ENCODE assay signal across 8 cellular contexts in genomic region chr1:110916669-110917306, GRCh38. TPM values are rescaled to one million over a fixed set of nuclear protein-coding genes. Genes with fewer than 3 reads are reported as not detected.
DNase-seq lines count a peak whose midpoint lies in the region; ATAC-seq and TF ChIP-seq lines count a peak whose summit lies in the region.

No MANE protein-coding gene starts in this region.

- H3K27me3 Mint-ChIP-seq in activated naive CD8-positive, alpha-beta T cell: no peaks in the 10 kb centered on the region

- H3K9me3 Mint-ChIP-seq in activated naive CD8-positive, alpha-beta T cell (ENCODE audit: low read depth): peaks cover 12% of the 10 kb centered on the region

- H3K9me3 ChIP-seq in heart right ventricle: peaks cover 0 to 26% (median 2%) of the 10 kb centered on the region in 11 donors

- peak overlapping the region; percentile 4 for H3K4me3 Mint-ChIP-seq in activated naive CD8-positive, alpha-beta T cell

- TF ChIP-seq CTCF in AG10803 (conservative IDR thresholded peaks at IDR 0.05; ENCODE audit: low read length) (no peak), heart right ventricle (IDR thresholded peaks at IDR 0.05) (no peak)

- no peaks in the 10 kb centered on the region for H3K36me3 ChIP-seq in heart right ventricle

- H3K4me3 ChIP-seq in AG10803 (ENCODE audit: low read length) (peak overlapping the region; percentile 10; the same call in 1 of the 2 replicates), heart right ventricle (no peak overlapping the region)

- peaks cover 0 to 10% (median 0%) of the 10 kb centered on the region in 9 donors for H3K4me1 ChIP-seq in heart right ventricle

- H3K4me1 Mint-ChIP-seq in activated naive CD8-positive, alpha-beta T cell (ENCODE audit: low read depth): peaks cover 11% of the 10 kb centered on the region

- H3K27ac ChIP-seq in heart right ventricle: no peak overlapping the region

- no peaks in the 10 kb centered on the region for H3K27me3 ChIP-seq in heart right ventricle

- peak overlapping the region; percentile 4 for H3K27ac Mint-ChIP-seq in activated naive CD8-positive, alpha-beta T cell

- 29 to 40% methylated on average over 2 of the region's 2 CpGs for WGBS in heart right ventricle, 2 donors

- ATAC-seq in GM19025 (IDR thresholded peaks at IDR 0.05; ENCODE audit: low read depth, unreplicated experiment): peak; percentile 58
- no peak for ATAC-seq in GM19351 (IDR thresholded peaks at IDR 0.05; ENCODE audit: unreplicated experiment)
- no peak for ATAC-seq in GM19467 (IDR thresholded peaks at IDR 0.05; ENCODE audit: unreplicated experiment)
- no peak for ATAC-seq in heart right ventricle

- peaks cover 13% of the 10 kb centered on the region for H3K36me3 Mint-ChIP-seq in activated naive CD8-positive, alpha-beta T cell

- intact Hi-C loops in heart right ventricle (cut with DNase I): no loop called here

- DNase-seq in AG10803 (ENCODE audit: low read depth): peak; percentile 28
- DNase-seq in LoVo (ENCODE audit: low spot score): peak; percentile 76
- DNase-seq in stimulated activated CD4-positive, alpha-beta T cell treated with anti-CD3 and anti-CD28 coated beads, Interleukin-2, amount 100 ng/mL, for 4 hours (ENCODE audit: low read depth): peak; percentile 10
- DNase-seq in heart right ventricle: no peak

RNA-seq across cellular contexts. Expression of gene CD53, which starts 43.8 kb away (rescaled TPM):
- total RNA-seq in heart right ventricle: 10 to 100 TPM in 2 of 10 donors, 1 to 10 TPM in 8; 2.1 to 55.2 (median 5.6) TPM
- polyA plus RNA-seq in heart right ventricle: 10 to 100 TPM in 1 of 2 donors, 1 to 10 TPM in 1; 5.6 to 13.5 TPM

RNA-seq across cellular contexts. Expression of gene LRIF1, which starts 46.9 kb away (rescaled TPM):
- total RNA-seq in heart right ventricle: 10 to 100 TPM; 13.8 to 21.3 (median 16.0) TPM
- polyA plus RNA-seq in heart right ventricle: 10 to 100 TPM in 1 of 2 donors, 1 to 10 TPM in 1; 7.2 to 13.8 TPM

Comparison
In these comparisons a context has a peak if more than half of its experiments do, and no peak if none do; other contexts are left out.
1. DNase-seq: peak in AG10803 (single experiment), LoVo (single experiment) and stimulated activated CD4-positive, alpha-beta T cell treated with anti-CD3 and anti-CD28 coated beads, Interleukin-2, amount 100 ng/mL, for 4 hours (single experiment); none in heart right ventricle (0 of 2).